In genomic region chr3:174710622-174711021, GRCh38 we compare ENCODE assay signal across 1 cellular context.
TF ChIP-seq lines count a peak whose summit lies in the region.

No MANE protein-coding gene starts in this region.

TF ChIP-seq in WTC11, 78 proteins besides CTCF, POLR2A, EP300 and RAD21 (continued from another document):
- TF ChIP-seq, protein P1, sequence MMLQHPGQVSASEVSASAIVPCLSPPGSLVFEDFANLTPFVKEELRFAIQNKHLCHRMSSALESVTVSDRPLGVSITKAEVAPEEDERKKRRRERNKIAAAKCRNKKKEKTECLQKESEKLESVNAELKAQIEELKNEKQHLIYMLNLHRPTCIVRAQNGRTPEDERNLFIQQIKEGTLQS (CRISPR knock-in tag; conservative IDR thresholded peaks at IDR 0.05): no peak
- TF ChIP-seq USF2 (CRISPR knock-in tag; IDR thresholded peaks at IDR 0.05): no peak
- no peak for TF ChIP-seq SOX15 (CRISPR knock-in tag; IDR thresholded peaks at IDR 0.05)
- TF ChIP-seq, protein P2, sequence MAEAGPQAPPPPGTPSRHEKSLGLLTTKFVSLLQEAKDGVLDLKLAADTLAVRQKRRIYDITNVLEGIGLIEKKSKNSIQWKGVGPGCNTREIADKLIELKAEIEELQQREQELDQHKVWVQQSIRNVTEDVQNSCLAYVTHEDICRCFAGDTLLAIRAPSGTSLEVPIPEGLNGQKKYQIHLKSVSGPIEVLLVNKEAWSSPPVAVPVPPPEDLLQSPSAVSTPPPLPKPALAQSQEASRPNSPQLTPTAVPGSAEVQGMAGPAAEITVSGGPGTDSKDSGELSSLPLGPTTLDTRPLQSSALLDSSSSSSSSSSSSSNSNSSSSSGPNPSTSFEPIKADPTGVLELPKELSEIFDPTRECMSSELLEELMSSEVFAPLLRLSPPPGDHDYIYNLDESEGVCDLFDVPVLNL (CRISPR knock-in tag; IDR thresholded peaks at IDR 0.05; ENCODE audit: borderline replicate concordance, low read depth): no peak
- TF ChIP-seq, protein P3, sequence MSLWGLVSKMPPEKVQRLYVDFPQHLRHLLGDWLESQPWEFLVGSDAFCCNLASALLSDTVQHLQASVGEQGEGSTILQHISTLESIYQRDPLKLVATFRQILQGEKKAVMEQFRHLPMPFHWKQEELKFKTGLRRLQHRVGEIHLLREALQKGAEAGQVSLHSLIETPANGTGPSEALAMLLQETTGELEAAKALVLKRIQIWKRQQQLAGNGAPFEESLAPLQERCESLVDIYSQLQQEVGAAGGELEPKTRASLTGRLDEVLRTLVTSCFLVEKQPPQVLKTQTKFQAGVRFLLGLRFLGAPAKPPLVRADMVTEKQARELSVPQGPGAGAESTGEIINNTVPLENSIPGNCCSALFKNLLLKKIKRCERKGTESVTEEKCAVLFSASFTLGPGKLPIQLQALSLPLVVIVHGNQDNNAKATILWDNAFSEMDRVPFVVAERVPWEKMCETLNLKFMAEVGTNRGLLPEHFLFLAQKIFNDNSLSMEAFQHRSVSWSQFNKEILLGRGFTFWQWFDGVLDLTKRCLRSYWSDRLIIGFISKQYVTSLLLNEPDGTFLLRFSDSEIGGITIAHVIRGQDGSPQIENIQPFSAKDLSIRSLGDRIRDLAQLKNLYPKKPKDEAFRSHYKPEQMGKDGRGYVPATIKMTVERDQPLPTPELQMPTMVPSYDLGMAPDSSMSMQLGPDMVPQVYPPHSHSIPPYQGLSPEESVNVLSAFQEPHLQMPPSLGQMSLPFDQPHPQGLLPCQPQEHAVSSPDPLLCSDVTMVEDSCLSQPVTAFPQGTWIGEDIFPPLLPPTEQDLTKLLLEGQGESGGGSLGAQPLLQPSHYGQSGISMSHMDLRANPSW (CRISPR knock-in tag; conservative IDR thresholded peaks at IDR 0.05; ENCODE audit: low read depth): no peak
- TF ChIP-seq IRF2 (CRISPR knock-in tag; IDR thresholded peaks at IDR 0.05; ENCODE audit: borderline replicate concordance, low read depth): no peak
- TF ChIP-seq EMX1 (CRISPR knock-in tag; IDR thresholded peaks at IDR 0.05): no peak
- TF ChIP-seq ZNF396 (CRISPR knock-in tag; IDR thresholded peaks at IDR 0.05; ENCODE audit: borderline replicate concordance): no peak
- no peak for TF ChIP-seq SMAD4 (CRISPR knock-in tag; IDR thresholded peaks at IDR 0.05)
- TF ChIP-seq, protein P4, sequence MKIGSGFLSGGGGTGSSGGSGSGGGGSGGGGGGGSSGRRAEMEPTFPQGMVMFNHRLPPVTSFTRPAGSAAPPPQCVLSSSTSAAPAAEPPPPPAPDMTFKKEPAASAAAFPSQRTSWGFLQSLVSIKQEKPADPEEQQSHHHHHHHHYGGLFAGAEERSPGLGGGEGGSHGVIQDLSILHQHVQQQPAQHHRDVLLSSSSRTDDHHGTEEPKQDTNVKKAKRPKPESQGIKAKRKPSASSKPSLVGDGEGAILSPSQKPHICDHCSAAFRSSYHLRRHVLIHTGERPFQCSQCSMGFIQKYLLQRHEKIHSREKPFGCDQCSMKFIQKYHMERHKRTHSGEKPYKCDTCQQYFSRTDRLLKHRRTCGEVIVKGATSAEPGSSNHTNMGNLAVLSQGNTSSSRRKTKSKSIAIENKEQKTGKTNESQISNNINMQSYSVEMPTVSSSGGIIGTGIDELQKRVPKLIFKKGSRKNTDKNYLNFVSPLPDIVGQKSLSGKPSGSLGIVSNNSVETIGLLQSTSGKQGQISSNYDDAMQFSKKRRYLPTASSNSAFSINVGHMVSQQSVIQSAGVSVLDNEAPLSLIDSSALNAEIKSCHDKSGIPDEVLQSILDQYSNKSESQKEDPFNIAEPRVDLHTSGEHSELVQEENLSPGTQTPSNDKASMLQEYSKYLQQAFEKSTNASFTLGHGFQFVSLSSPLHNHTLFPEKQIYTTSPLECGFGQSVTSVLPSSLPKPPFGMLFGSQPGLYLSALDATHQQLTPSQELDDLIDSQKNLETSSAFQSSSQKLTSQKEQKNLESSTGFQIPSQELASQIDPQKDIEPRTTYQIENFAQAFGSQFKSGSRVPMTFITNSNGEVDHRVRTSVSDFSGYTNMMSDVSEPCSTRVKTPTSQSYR (CRISPR knock-in tag; IDR thresholded peaks at IDR 0.05): no peak
